In the genomic region with DNA sequence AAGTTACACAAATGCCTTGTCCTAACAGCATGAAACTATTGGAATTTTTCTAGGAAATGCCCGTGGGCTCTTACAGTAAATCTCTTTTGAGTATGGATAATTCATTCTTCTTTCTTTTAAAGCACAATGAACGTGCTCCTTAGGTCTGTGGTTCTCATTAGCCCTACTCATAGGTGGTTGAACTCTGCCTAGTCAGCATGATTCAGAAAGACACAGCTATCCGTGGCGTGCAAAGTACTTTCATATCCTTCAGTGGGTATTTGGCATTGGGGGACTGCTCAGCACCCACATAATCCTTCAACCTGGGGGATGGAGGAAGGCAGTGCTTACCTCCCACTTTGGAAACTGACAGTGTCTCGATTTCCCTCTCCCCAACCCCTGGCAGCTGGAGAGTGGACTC, we compare ENCODE assay signal across 18 cellular contexts.
"Had no signal": no experiment of that assay in that cellular context is flagged by ENCODE, and none has a peak within 500 bp of the region (broad histone marks: within the 10 kb centered on the region; RNA-seq: fewer than 3 reads in every experiment).

No MANE protein-coding gene starts in this region.

- H3K27ac ChIP-seq: dorsolateral prefrontal cortex, neutrophil, parathyroid adenoma, right atrium auricular region, sigmoid colon, stomach, thyroid gland, vagina had no signal

- H3K4me3 ChIP-seq: dorsolateral prefrontal cortex, lung, right atrium auricular region, sigmoid colon, stomach, thyroid gland, vagina had no signal

- H3K9ac ChIP-seq: parathyroid adenoma had no signal

- ATAC-seq: natural killer cell; stimulated activated effector memory CD8-positive, alpha-beta T cell treated with anti-CD3 and anti-CD28 coated beads, Interleukin-12 subunit alpha, Interleukin-12 subunit beta, amount 100 ng/mL, for 72 hours had no signal

- H3K27me3 ChIP-seq: dorsolateral prefrontal cortex, neutrophil, right atrium auricular region, sigmoid colon, stomach, thyroid gland, vagina had no signal

- H2AFZ ChIP-seq: parathyroid adenoma had no signal

- H3K79me2 ChIP-seq: parathyroid adenoma had no signal

- H3K9me3 ChIP-seq: neutrophil, right atrium auricular region, sigmoid colon, stomach, thyroid gland, vagina had no signal

- H3K4me1 ChIP-seq: parathyroid adenoma, right atrium auricular region, stomach, thyroid gland, vagina had no signal

- FAIRE-seq: frontal cortex, keratinocyte had no signal

- H3K36me3 ChIP-seq: neutrophil, right atrium auricular region, sigmoid colon, stomach, thyroid gland, vagina had no signal

- DNase-seq: dorsolateral prefrontal cortex; effector CD4-positive, alpha-beta T cell; natural killer cell; sigmoid colon; stimulated activated CD4-positive, alpha-beta T cell treated with anti-CD3 and anti-CD28 coated beads, Interleukin-2, amount 100 ng/mL, for 24 hours; stimulated activated CD4-positive, alpha-beta T cell treated with anti-CD3 and anti-CD28 coated beads, Interleukin-4, amount 100 ng/mL, for 24 hours; stimulated activated naive CD4-positive, alpha-beta T cell treated with Interleukin-2 at 50 U/mL for 16 hours; stomach; thyroid gland; trophoblast cell had no signal
